ENCODE assay signal across 13 cellular contexts in genomic region chr1:31579374-31579773, GRCh38. TPM values are rescaled to one million over a fixed set of nuclear protein-coding genes. Genes with fewer than 3 reads are reported as not detected.
DNase-seq lines count a peak whose midpoint lies in the region; ATAC-seq and TF ChIP-seq lines count a peak whose summit lies in the region.
"Had no signal": no experiment of that assay in that cellular context is flagged by ENCODE, and none has a peak within 500 bp of the region (broad histone marks: within the 10 kb centered on the region; RNA-seq: fewer than 3 reads in every experiment).

No MANE protein-coding gene starts in this region.

- H3K4me3 ChIP-seq in esophagus squamous epithelium (peak overlapping the region in 3 of 4 donors; percentile 31 to 50 (median 39)), upper lobe of right lung (peak overlapping the region; percentile 36), Caco-2 (ENCODE audit: low read depth, low read length) (no peak overlapping the region)

- H3K27me3 ChIP-seq in esophagus squamous epithelium (no peaks in the 10 kb centered on the region), upper lobe of right lung (no peaks in the 10 kb centered on the region), Caco-2 (replicated peaks; ENCODE audit: control insufficient read depth, insufficient read depth, low read length) (no peaks in the 10 kb centered on the region)

- peak overlapping the region; percentile 60 to 90 (median 86) for H3K27ac ChIP-seq in esophagus squamous epithelium
- peak overlapping the region; percentile 63 for H3K27ac ChIP-seq in upper lobe of right lung

- H3K4me1 ChIP-seq in esophagus squamous epithelium (peaks cover 35 to 89% (median 52%) of the 10 kb centered on the region in 3 donors), upper lobe of right lung (peaks cover 40% of the 10 kb centered on the region), Caco-2 (peaks cover 30% of the 10 kb centered on the region)

- H3K9me3 Mint-ChIP-seq in nephron: no peaks in the 10 kb centered on the region
- no peaks in the 10 kb centered on the region for H3K9me3 Mint-ChIP-seq in Caco-2 (ENCODE audit: unreplicated experiment)

- TF ChIP-seq POLR2A in esophagus squamous epithelium (IDR thresholded peaks at IDR 0.05): no peak

- POLR2A ChIA-PET in Caco-2 (lab: Charles Lee): no interaction called here

- H3K36me3 Mint-ChIP-seq in nephron (ENCODE audit: low read depth): no peaks in the 10 kb centered on the region
- peaks cover 42% of the 10 kb centered on the region for H3K36me3 Mint-ChIP-seq in Caco-2 (ENCODE audit: insufficient read depth, unreplicated experiment)

- CTCF ChIA-PET in Caco-2 (lab: Charles Lee): no interaction called here

- DNase-seq in activated CD8-positive, alpha-beta memory T cell treated with anti-CD3 and anti-CD28 coated beads for 24 hours: peak; percentile 19
- no peak for DNase-seq in activated CD8-positive, alpha-beta memory T cell treated with anti-CD3 and anti-CD28 coated beads, Interleukin-2, amount 50 U/mL, for 4 hours
- DNase-seq in esophagus squamous epithelium (lab: John Stamatoyannopoulos, UW) (no peak), upper lobe of right lung (peak; percentile 45), Caco-2 (no peak), SKM-1 (lab: John Stamatoyannopoulos, UW; ENCODE audit: unreplicated experiment) (no peak)
- no peak for DNase-seq in effector CD4-positive, alpha-beta T cell
- DNase-seq: DMS79 treated with DMSO at 0.1 percent for 48 hours; NCI-H2029; stimulated activated CD4-positive, alpha-beta T cell treated with anti-CD3 and anti-CD28 coated beads, Interleukin-2, amount 100 ng/mL, for 48 hours had no signal

- H3K27me3 Mint-ChIP-seq in nephron (ENCODE audit: low read depth) (peaks cover 7% of the 10 kb centered on the region), Caco-2 (ENCODE audit: insufficient read depth, unreplicated experiment) (no peaks in the 10 kb centered on the region)

- H3K4me1 Mint-ChIP-seq in nephron (peaks cover 41% of the 10 kb centered on the region), Caco-2 (ENCODE audit: low read depth, unreplicated experiment) (peaks cover 34% of the 10 kb centered on the region)

- H3K4me3 Mint-ChIP-seq in nephron: peak overlapping the region; percentile 69 to 74 (median 70)
- no peak overlapping the region for H3K4me3 Mint-ChIP-seq in Caco-2 (ENCODE audit: unreplicated experiment)

- H3K9me3 ChIP-seq in esophagus squamous epithelium (no peaks in the 10 kb centered on the region), upper lobe of right lung (no peaks in the 10 kb centered on the region), Caco-2 (no peaks in the 10 kb centered on the region)

- no TSS peak for BruUV-seq in Caco-2 (replicated peaks; lab: Mats Ljungman, UMichigan)

- WGBS in esophagus squamous epithelium, 2 donors: 44 to 60% methylated on average over 2 to 5 of the region's 5 CpGs

- H3K27ac Mint-ChIP-seq in nephron (no peak overlapping the region), Caco-2 (ENCODE audit: unreplicated experiment) (no peak overlapping the region)

- intact Hi-C loops in esophagus squamous epithelium (cut with DNase I) (no loop called here), upper lobe of right lung (cut with DNase I) (no loop called here), Caco-2 (cut with micrococcal nuclease; ENCODE audit: unreplicated experiment) (no loop called here)

- no peak for ATAC-seq in upper lobe of right lung

- H3K36me3 ChIP-seq in esophagus squamous epithelium (peaks cover 0 to 13% (median 0%) of the 10 kb centered on the region in 3 donors), upper lobe of right lung (no peaks in the 10 kb centered on the region), Caco-2 (ENCODE audit: control insufficient read depth, insufficient read depth, low read length) (no peaks in the 10 kb centered on the region)

- TF ChIP-seq CTCF in esophagus squamous epithelium (IDR thresholded peaks at IDR 0.05) (no peak), nephron (IDR thresholded peaks at IDR 0.05; ENCODE audit: unreplicated experiment in 3 of 3) (no peak), upper lobe of right lung (IDR thresholded peaks at IDR 0.05) (no peak), Caco-2 (IDR thresholded peaks at IDR 0.05; ENCODE audit: insufficient read depth in 1 of 2, low read depth in 1 of 2, low read length in 1 of 2, severe bottlenecking in 1 of 2, unreplicated experiment in 1 of 2) (no peak)

RNA-seq across cellular contexts. Expression of gene TINAGL1, which starts 3.1 kb away (rescaled TPM):
- total RNA-seq in esophagus squamous epithelium: 10 to 100 TPM; 24.5 to 56.4 (median 44.6) TPM
- total RNA-seq in upper lobe of right lung: 154 TPM
- 89.3 and 101 TPM in 2 replicates for total RNA-seq in Caco-2 (2022)

RNA-seq across cellular contexts. Expression of gene HCRTR1, which starts 38.1 kb away (rescaled TPM):
- total RNA-seq in esophagus squamous epithelium (under 1 TPM in 1 of 4 donors, not detected in 3; 0.22 TPM), upper lobe of right lung (not detected), Caco-2 (2022) (not detected in 2 replicates)
- total RNA-seq: A172, bronchial epithelial cell had no signal

Comparison
In these comparisons a context has a peak if more than half of its experiments do, and no peak if none do; other contexts are left out.
1. DNase-seq: peak in activated CD8-positive, alpha-beta memory T cell treated with anti-CD3 and anti-CD28 coated beads for 24 hours (single experiment) and upper lobe of right lung (single experiment); none in activated CD8-positive, alpha-beta memory T cell treated with anti-CD3 and anti-CD28 coated beads, Interleukin-2, amount 50 U/mL, for 4 hours (single experiment), esophagus squamous epithelium (single experiment), Caco-2 (0 of 2), effector CD4-positive, alpha-beta T cell (single experiment) and SKM-1 (single experiment).